ENCODE assay signal across 19 cellular contexts in genomic region chr7:125424721-125425120, GRCh38.
"Had no signal": no experiment of that assay in that cellular context is flagged by ENCODE, and none has a peak within 500 bp of the region (broad histone marks: within the 10 kb centered on the region; RNA-seq: fewer than 3 reads in every experiment).

No MANE protein-coding gene starts in this region.

- ATAC-seq: activated T-cell treated with anti-CD3 and anti-CD28 coated beads, Interleukin-2, amount 50 U/mL, for 4 hours; stimulated activated effector memory CD8-positive, alpha-beta T cell treated with anti-CD3 and anti-CD28 coated beads, Interleukin-12 subunit alpha, Interleukin-12 subunit beta, amount 100 ng/mL, for 72 hours had no signal

- H3K4me3 ChIP-seq: ascending aorta, left ventricle myocardium inferior, ovary, sigmoid colon, testis had no signal

- H3K27me3 Mint-ChIP-seq: activated naive CD4-positive, alpha-beta T cell treated with anti-CD3 and anti-CD28 coated beads, Interleukin-2, amount 50 U/mL, for 24 hours; type B pancreatic cell had no signal

- H3K36me3 Mint-ChIP-seq: activated naive CD4-positive, alpha-beta T cell treated with anti-CD3 and anti-CD28 coated beads, Interleukin-2, amount 50 U/mL, for 24 hours; stimulated activated effector memory CD8-positive, alpha-beta T cell treated with anti-CD3 and anti-CD28 coated beads, Interleukin-12 subunit alpha, Interleukin-12 subunit beta, amount 100 ng/mL, for 72 hours; type B pancreatic cell had no signal

- H3K4me1 ChIP-seq: ascending aorta, left ventricle myocardium inferior, sigmoid colon, testis had no signal

- H3K27ac Mint-ChIP-seq: activated naive CD4-positive, alpha-beta T cell treated with anti-CD3 and anti-CD28 coated beads, Interleukin-2, amount 50 U/mL, for 24 hours; stimulated activated effector memory CD8-positive, alpha-beta T cell treated with anti-CD3 and anti-CD28 coated beads, Interleukin-12 subunit alpha, Interleukin-12 subunit beta, amount 100 ng/mL, for 72 hours; type B pancreatic cell had no signal

- H3K9me3 Mint-ChIP-seq: type B pancreatic cell had no signal

- H3K4me3 Mint-ChIP-seq: activated naive CD4-positive, alpha-beta T cell treated with anti-CD3 and anti-CD28 coated beads, Interleukin-2, amount 50 U/mL, for 24 hours; activated T-cell treated with anti-CD3 and anti-CD28 coated beads, Interleukin-2, amount 50 U/mL, for 4 hours; stimulated activated effector memory CD8-positive, alpha-beta T cell treated with anti-CD3 and anti-CD28 coated beads, Interleukin-12 subunit alpha, Interleukin-12 subunit beta, amount 100 ng/mL, for 72 hours; type B pancreatic cell had no signal

- H3K27me3 ChIP-seq: ascending aorta, ovary, sigmoid colon, testis had no signal

- DNase-seq: activated CD8-positive, alpha-beta memory T cell treated with anti-CD3 and anti-CD28 coated beads, Interleukin-2, amount 50 U/mL, for 4 hours; activated effector memory CD4-positive, alpha-beta T cell treated with Interleukin-2 at 50 U/mL for 16 hours; activated T-cell treated with anti-CD3 and anti-CD28 coated beads, Interleukin-2, amount 50 U/mL, for 4 hours; cerebellar nuclear complex; cortex of kidney; effector memory CD4-positive, alpha-beta T cell; kidney glomerular epithelial cell; left ventricle myocardium inferior; ovary; sigmoid colon; stimulated activated CD4-positive, alpha-beta T cell treated with anti-CD3 and anti-CD28 coated beads, Interleukin-4, amount 100 ng/mL, for 24 hours; SW 1271; testis; WERI-Rb-1 had no signal

- H3K36me3 ChIP-seq: ascending aorta, left ventricle myocardium inferior, ovary, sigmoid colon, WERI-Rb-1 had no signal

- H3K9me3 ChIP-seq: ascending aorta, ovary, sigmoid colon, testis had no signal

- H3K27ac ChIP-seq: ascending aorta, left ventricle myocardium inferior, ovary, sigmoid colon, testis, WERI-Rb-1 had no signal

- H3K4me1 Mint-ChIP-seq: activated naive CD4-positive, alpha-beta T cell treated with anti-CD3 and anti-CD28 coated beads, Interleukin-2, amount 50 U/mL, for 24 hours; stimulated activated effector memory CD8-positive, alpha-beta T cell treated with anti-CD3 and anti-CD28 coated beads, Interleukin-12 subunit alpha, Interleukin-12 subunit beta, amount 100 ng/mL, for 72 hours had no signal

- FAIRE-seq: frontal cortex had no signal
